In the genomic region with DNA sequence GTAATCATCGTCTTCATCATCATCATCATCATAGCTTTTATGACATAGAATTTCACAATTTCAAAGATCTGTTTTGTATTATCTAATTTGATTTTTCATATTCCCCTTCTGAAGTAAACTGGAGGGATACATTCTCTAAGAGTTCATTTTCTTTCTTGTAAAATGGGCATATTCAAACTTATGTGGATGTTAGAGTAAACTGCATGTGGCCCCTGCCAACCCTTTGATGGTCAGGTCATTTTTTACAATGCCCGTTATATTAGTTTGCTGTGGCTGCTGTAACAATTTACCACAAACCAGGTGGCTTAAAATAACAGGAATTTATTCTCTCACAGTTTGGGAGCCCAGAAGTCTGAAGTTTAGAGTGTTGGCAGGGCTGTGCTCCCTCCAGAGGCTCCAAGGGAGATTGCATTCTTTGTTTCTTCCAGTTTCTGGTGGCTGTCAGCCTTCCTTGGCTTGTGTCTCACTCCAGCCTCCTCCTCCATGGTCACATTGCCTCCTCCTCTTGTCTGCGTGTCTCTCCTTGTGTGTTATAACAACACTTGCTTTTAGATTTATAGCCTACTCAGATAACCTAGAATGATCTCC, we compare ENCODE assay signal across 9 cellular contexts.
DNase-seq lines count a peak whose midpoint lies in the region; ATAC-seq and TF ChIP-seq lines count a peak whose summit lies in the region.
"Had no signal": no experiment of that assay in that cellular context is flagged by ENCODE, and none has a peak within 500 bp of the region (broad histone marks: within the 10 kb centered on the region; RNA-seq: fewer than 3 reads in every experiment).

No MANE protein-coding gene starts in this region.

- H3K27me3 Mint-ChIP-seq in neural progenitor cell (ENCODE audit: insufficient read depth, low read depth): peaks cover 1% of the 10 kb centered on the region

- in situ Hi-C loops in brain microvascular endothelial cell (cut with HindIII; ENCODE audit: low pct_ligation_motif_present, low sequenced_read_pairs): no loop called here

- peaks cover 5% of the 10 kb centered on the region for H3K4me1 Mint-ChIP-seq in neural progenitor cell

- ATAC-seq in GM18861 (IDR thresholded peaks at IDR 0.05; ENCODE audit: unreplicated experiment) (peak; percentile 75), GM18907 (IDR thresholded peaks at IDR 0.05; ENCODE audit: unreplicated experiment) (no peak), HG02852 (IDR thresholded peaks at IDR 0.05; ENCODE audit: unreplicated experiment) (no peak)

- H4K20me1 ChIP-seq in Karpas-422 (ENCODE audit: insufficient read depth, low read depth, low read length) (no peaks in the 10 kb centered on the region), neural progenitor cell (ENCODE audit: low read depth) (no peaks in the 10 kb centered on the region)

- H3K27me3 ChIP-seq in Karpas-422 (ENCODE audit: low read length) (no peaks in the 10 kb centered on the region; the same call in 1 of the 2 replicates), brain microvascular endothelial cell (replicated peaks) (no peaks in the 10 kb centered on the region), neural progenitor cell (no peaks in the 10 kb centered on the region)
- H3K27me3 ChIP-seq: upper lobe of left lung had no signal

- H2AFZ ChIP-seq in Karpas-422 (ENCODE audit: low read length) (no peak overlapping the region), neural progenitor cell (replicated peaks) (no peak overlapping the region)

- no peaks in the 10 kb centered on the region for H3K9me3 ChIP-seq in Karpas-422 (ENCODE audit: low read length)
- H3K9me3 ChIP-seq in neural progenitor cell (ENCODE audit: low read depth): no peaks in the 10 kb centered on the region
- H3K9me3 ChIP-seq: upper lobe of left lung had no signal

- no peaks in the 10 kb centered on the region for H3K9me3 Mint-ChIP-seq in neural progenitor cell

- no peak overlapping the region for H3K27ac ChIP-seq in Karpas-422 (ENCODE audit: low read length)
- H3K27ac ChIP-seq in brain microvascular endothelial cell: no peak overlapping the region
- no peak overlapping the region for H3K27ac ChIP-seq in neural progenitor cell
- H3K27ac ChIP-seq: upper lobe of left lung had no signal

- H3F3A ChIP-seq in neural progenitor cell (ENCODE audit: low read depth): no peaks in the 10 kb centered on the region

- H3K9ac ChIP-seq in Karpas-422 (ENCODE audit: low read length): no peak overlapping the region
- H3K9ac ChIP-seq in neural progenitor cell: no peak overlapping the region

- no peaks in the 10 kb centered on the region for H3K9me2 ChIP-seq in Karpas-422 (replicated peaks; ENCODE audit: insufficient read depth, low read length)

- no peak overlapping the region for H3K4me3 Mint-ChIP-seq in neural progenitor cell

- peak; percentile 86 for TF ChIP-seq CTCF in AG10803 (conservative IDR thresholded peaks at IDR 0.05; ENCODE audit: low read length)
- peak; percentile 91 for TF ChIP-seq CTCF in brain microvascular endothelial cell (IDR thresholded peaks at IDR 0.05; ENCODE audit: low read depth, low read length, missing control alignments)
- TF ChIP-seq CTCF in neural progenitor cell (IDR thresholded peaks at IDR 0.05): peak; percentile 59

- H3K79me2 ChIP-seq in Karpas-422 (ENCODE audit: low read length) (no peaks in the 10 kb centered on the region), neural progenitor cell (ENCODE audit: low read depth) (no peaks in the 10 kb centered on the region)

- H3K36me3 ChIP-seq in Karpas-422 (ENCODE audit: insufficient read depth, low read length) (no peaks in the 10 kb centered on the region), brain microvascular endothelial cell (replicated peaks) (no peaks in the 10 kb centered on the region), neural progenitor cell (no peaks in the 10 kb centered on the region)
- H3K36me3 ChIP-seq: upper lobe of left lung had no signal

- H3K4me1 ChIP-seq in Karpas-422 (ENCODE audit: low read length) (no peaks in the 10 kb centered on the region), neural progenitor cell (peaks cover 6% of the 10 kb centered on the region)
- H3K4me1 ChIP-seq: upper lobe of left lung had no signal

- no peak overlapping the region for H3K27ac Mint-ChIP-seq in neural progenitor cell

- H3K4me3 ChIP-seq in AG10803 (ENCODE audit: low read length) (no peak overlapping the region), Karpas-422 (ENCODE audit: low read length) (no peak overlapping the region), brain microvascular endothelial cell (ENCODE audit: low read depth, low read length) (no peak overlapping the region), neural progenitor cell (no peak overlapping the region)
- H3K4me3 ChIP-seq: upper lobe of left lung had no signal

- DNase-seq in AG10803 (ENCODE audit: low read depth) (peak; percentile 61), Karpas-422 (peak; percentile 51), brain microvascular endothelial cell (peak; percentile 38), neural progenitor cell (ENCODE audit: low spot score) (peak; percentile 47), COLO829 (ENCODE audit: low spot score) (no peak)
- DNase-seq: upper lobe of left lung had no signal

- no peaks in the 10 kb centered on the region for H3K36me3 Mint-ChIP-seq in neural progenitor cell

- H3K4me2 ChIP-seq in Karpas-422 (ENCODE audit: low read depth, low read length, poor library complexity, severe bottlenecking): no peak overlapping the region
- no peak overlapping the region for H3K4me2 ChIP-seq in neural progenitor cell
